In the genomic region with DNA sequence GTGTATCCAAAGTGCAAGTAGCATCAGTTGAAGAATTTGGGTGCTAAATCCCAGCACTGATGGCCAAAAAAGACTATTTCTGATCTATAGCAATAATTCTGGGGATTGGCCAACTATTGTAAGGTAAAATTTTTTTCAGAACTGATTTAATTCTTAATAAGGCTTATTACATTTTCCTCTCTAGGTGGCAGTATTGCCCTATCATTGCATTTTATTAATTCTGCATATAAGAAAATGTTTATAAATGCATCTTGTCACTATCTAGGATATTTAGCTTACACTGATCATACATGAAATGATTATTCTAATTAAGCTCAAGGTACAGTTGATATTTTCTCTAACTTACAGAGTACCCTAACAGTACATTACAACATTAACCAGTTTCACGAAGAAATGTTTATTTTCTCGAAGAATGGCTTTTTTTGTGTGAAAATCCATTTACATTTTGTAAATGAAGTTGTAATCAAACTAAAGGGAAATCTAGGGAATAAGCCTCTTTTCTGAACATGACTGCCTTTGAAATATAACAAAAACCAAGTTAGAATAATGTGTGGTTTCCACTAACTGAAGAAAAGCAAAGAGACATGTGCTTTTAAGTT, we compare ENCODE assay signal across 8 cellular contexts. TPM values are rescaled to one million over a fixed set of nuclear protein-coding genes. Genes with fewer than 3 reads are reported as not detected.
DNase-seq lines count a peak whose midpoint lies in the region; ATAC-seq and TF ChIP-seq lines count a peak whose summit lies in the region.

No MANE protein-coding gene starts in this region.

- DNase-seq in Caco-2: no peak
- no peak for DNase-seq in glutamatergic neuron
- no peak for DNase-seq in type B pancreatic cell (ENCODE audit: extremely low spot score, unreplicated experiment)
- no peak for DNase-seq in SHP77 (lab: John Stamatoyannopoulos, UW)
- no peak for DNase-seq in stimulated activated CD4-positive, alpha-beta T cell treated with anti-CD3 and anti-CD28 coated beads, Interleukin-2, amount 100 ng/mL, for 24 hours
- no peak for DNase-seq in T-helper 17 cell

- intact Hi-C loops in Caco-2 (cut with micrococcal nuclease; ENCODE audit: unreplicated experiment): loop anchor here (1.0 to 5.0 kb wide), 3 partner anchors 118 to 886 kb away; no protein-coding TSS in a partner anchor

- no peaks in the 10 kb centered on the region for H3K27me3 ChIP-seq in Caco-2 (replicated peaks; ENCODE audit: control insufficient read depth, insufficient read depth, low read length)
- H3K27me3 ChIP-seq in KMS-11 (ENCODE audit: insufficient read depth, low read depth): no peaks in the 10 kb centered on the region
- no peaks in the 10 kb centered on the region for H3K27me3 ChIP-seq in SU-DHL-6 (ENCODE audit: low read length)

- H3F3A ChIP-seq in SU-DHL-6 (ENCODE audit: insufficient read depth): no peaks in the 10 kb centered on the region

- H3K4me3 ChIP-seq in Caco-2 (ENCODE audit: low read depth, low read length) (no peak overlapping the region), KMS-11 (IDR thresholded peaks at IDR 0.05; ENCODE audit: insufficient read depth, low read depth, low read length) (no peak overlapping the region), SU-DHL-6 (ENCODE audit: insufficient read depth, low read length, poor library complexity, severe bottlenecking) (no peak overlapping the region)

- H3K4me2 ChIP-seq in KMS-11 (no peak overlapping the region), SU-DHL-6 (ENCODE audit: low read depth, low read length, poor library complexity, severe bottlenecking) (no peak overlapping the region)

- H3K27ac ChIP-seq in KMS-11 (no peak overlapping the region), SU-DHL-6 (ENCODE audit: low read depth, low read length) (no peak overlapping the region)

- H3K36me3 Mint-ChIP-seq in Caco-2 (ENCODE audit: insufficient read depth, unreplicated experiment): peaks cover 4% of the 10 kb centered on the region
- H3K36me3 Mint-ChIP-seq in glutamatergic neuron (ENCODE audit: unreplicated experiment): peaks cover 5% of the 10 kb centered on the region
- no peaks in the 10 kb centered on the region for H3K36me3 Mint-ChIP-seq in type B pancreatic cell
- H3K36me3 Mint-ChIP-seq in T-helper 17 cell (ENCODE audit: low read depth): peaks cover 2% of the 10 kb centered on the region

- no peaks in the 10 kb centered on the region for H3K9me3 Mint-ChIP-seq in Caco-2 (ENCODE audit: unreplicated experiment)
- no peaks in the 10 kb centered on the region for H3K9me3 Mint-ChIP-seq in glutamatergic neuron (ENCODE audit: unreplicated experiment)
- H3K9me3 Mint-ChIP-seq in type B pancreatic cell: no peaks in the 10 kb centered on the region

- no peaks in the 10 kb centered on the region for H3K79me2 ChIP-seq in KMS-11 (ENCODE audit: insufficient read depth, low read depth)
- no peaks in the 10 kb centered on the region for H3K79me2 ChIP-seq in SU-DHL-6 (ENCODE audit: insufficient read depth, low read length)

- H2AFZ ChIP-seq in KMS-11 (ENCODE audit: low read depth): no peak overlapping the region
- H2AFZ ChIP-seq in SU-DHL-6 (ENCODE audit: low read depth, low read length, severe bottlenecking): no peak overlapping the region

- no peak overlapping the region for H3K9ac ChIP-seq in KMS-11
- no peak overlapping the region for H3K9ac ChIP-seq in SU-DHL-6 (ENCODE audit: low read length)

- H3K9me3 ChIP-seq in Caco-2 (no peaks in the 10 kb centered on the region), SU-DHL-6 (ENCODE audit: insufficient read depth, low read length) (no peaks in the 10 kb centered on the region), T-helper 17 cell (ENCODE audit: control insufficient read depth, low read length, poor library complexity, severe bottlenecking) (no peaks in the 10 kb centered on the region)

- CTCF ChIA-PET in Caco-2 (lab: Charles Lee): interaction anchor here (0.7 to 0.9 kb wide), 2 partner anchors 34 to 115 kb away, joined by 3 read pairs; no protein-coding TSS in a partner anchor

- H3K27me3 Mint-ChIP-seq in Caco-2 (ENCODE audit: insufficient read depth, unreplicated experiment) (no peaks in the 10 kb centered on the region), glutamatergic neuron (ENCODE audit: unreplicated experiment) (no peaks in the 10 kb centered on the region), type B pancreatic cell (no peaks in the 10 kb centered on the region), T-helper 17 cell (peaks cover 18% of the 10 kb centered on the region)

- BruUV-seq in Caco-2 (replicated peaks; lab: Mats Ljungman, UMichigan): no TSS peak

- no peak overlapping the region for H3K4me3 Mint-ChIP-seq in Caco-2 (ENCODE audit: unreplicated experiment)
- H3K4me3 Mint-ChIP-seq in glutamatergic neuron (ENCODE audit: unreplicated experiment): no peak overlapping the region
- H3K4me3 Mint-ChIP-seq in type B pancreatic cell: no peak overlapping the region
- no peak overlapping the region for H3K4me3 Mint-ChIP-seq in T-helper 17 cell

- POLR2A ChIA-PET in Caco-2 (lab: Charles Lee): no interaction called here

- H3K36me3 ChIP-seq in Caco-2 (ENCODE audit: control insufficient read depth, insufficient read depth, low read length) (no peaks in the 10 kb centered on the region), KMS-11 (ENCODE audit: insufficient read depth) (no peaks in the 10 kb centered on the region), SU-DHL-6 (ENCODE audit: low read length) (no peaks in the 10 kb centered on the region)

- H4K20me1 ChIP-seq in KMS-11 (ENCODE audit: insufficient read depth): no peaks in the 10 kb centered on the region
- no peaks in the 10 kb centered on the region for H4K20me1 ChIP-seq in SU-DHL-6 (ENCODE audit: low read depth, low read length)

- H3K4me1 Mint-ChIP-seq in Caco-2 (ENCODE audit: low read depth, unreplicated experiment): no peaks in the 10 kb centered on the region
- no peaks in the 10 kb centered on the region for H3K4me1 Mint-ChIP-seq in glutamatergic neuron (ENCODE audit: low read depth, unreplicated experiment)
- no peaks in the 10 kb centered on the region for H3K4me1 Mint-ChIP-seq in type B pancreatic cell (ENCODE audit: unreplicated experiment)
- no peaks in the 10 kb centered on the region for H3K4me1 Mint-ChIP-seq in T-helper 17 cell

- no peak for ATAC-seq in T-helper 17 cell

- peak; percentile 25 to 56 for TF ChIP-seq CTCF in Caco-2 (IDR thresholded peaks at IDR 0.05; ENCODE audit: insufficient read depth in 1 of 2, low read depth in 1 of 2, low read length in 1 of 2, severe bottlenecking in 1 of 2, unreplicated experiment in 1 of 2)
- TF ChIP-seq CTCF in KMS-11 (conservative IDR thresholded peaks at IDR 0.05; ENCODE audit: low read depth, low read length): peak; percentile 87
- peak; percentile 44 for TF ChIP-seq CTCF in SU-DHL-6 (IDR thresholded peaks at IDR 0.05; ENCODE audit: insufficient read depth, low read length, poor library complexity, severe bottlenecking)
- TF ChIP-seq CTCF in glutamatergic neuron (IDR thresholded peaks at IDR 0.05; ENCODE audit: partially characterized antibody, unreplicated experiment): peak; percentile 71
- TF ChIP-seq CTCF in type B pancreatic cell (conservative IDR thresholded peaks at IDR 0.05): peak; percentile 81

- H3K27ac Mint-ChIP-seq in Caco-2 (ENCODE audit: unreplicated experiment) (no peak overlapping the region), glutamatergic neuron (ENCODE audit: unreplicated experiment) (no peak overlapping the region), type B pancreatic cell (no peak overlapping the region), T-helper 17 cell (no peak overlapping the region)

- no peaks in the 10 kb centered on the region for H3K4me1 ChIP-seq in Caco-2
- H3K4me1 ChIP-seq in KMS-11 (ENCODE audit: low read depth, poor library complexity, severe bottlenecking): peaks cover 10% of the 10 kb centered on the region

- H3K9me2 ChIP-seq in SU-DHL-6 (replicated peaks; ENCODE audit: insufficient read depth, low read length): no peaks in the 10 kb centered on the region

RNA-seq across cellular contexts. Expression of a gene that starts 11.0 kb away (rescaled TPM):
- total RNA-seq in Caco-2 (2022) (9.3 and 11.0 TPM in 2 replicates), glutamatergic neuron (ENCODE audit: unreplicated experiment) (0.34 TPM), type B pancreatic cell (ENCODE audit: low replicate concordance) (4.2 and 5.6 TPM in 2 replicates), T-helper 17 cell (10 to 100 TPM; 16.1 to 26.4 TPM)
